ENCODE assay signal across 17 cellular contexts in genomic region chr2:209642146-209642815, GRCh38.
DNase-seq lines count a peak whose midpoint lies in the region; FAIRE-seq and TF ChIP-seq lines count a peak whose summit lies in the region.
"Had no signal": no experiment of that assay in that cellular context is flagged by ENCODE, and none has a peak within 500 bp of the region (broad histone marks: within the 10 kb centered on the region; RNA-seq: fewer than 3 reads in every experiment).

No MANE protein-coding gene starts in this region.

- H3K9me3 ChIP-seq in PC-9 (ENCODE audit: insufficient read depth, low read depth): no peaks in the 10 kb centered on the region
- no peaks in the 10 kb centered on the region for H3K9me3 ChIP-seq in MG63
- H3K9me3 ChIP-seq: BE2C, tibial artery had no signal

- H2AFZ ChIP-seq in PC-9: no peak overlapping the region

- peaks cover 15% of the 10 kb centered on the region for H3K4me1 Mint-ChIP-seq in mesothelial cell of epicardium
- H3K4me1 Mint-ChIP-seq in immature natural killer cell: no peaks in the 10 kb centered on the region
- H3K4me1 Mint-ChIP-seq: activated CD4-positive, alpha-beta T cell treated with anti-CD3 and anti-CD28 coated beads, Interleukin-2, amount 10 ng/mL, durations not matched to agents 7 days and 5 days; memory B cell; stimulated activated naive B cell treated with anti-CD40 and anti-IgM and Interleukin-4, amounts not matched to agents 10 μg/mL and 1 μg/mL and 100 μg/mL, for 72 hours had no signal

- H3K27me3 Mint-ChIP-seq in mesothelial cell of epicardium (ENCODE audit: low read depth): no peaks in the 10 kb centered on the region
- no peaks in the 10 kb centered on the region for H3K27me3 Mint-ChIP-seq in immature natural killer cell (ENCODE audit: low read depth in 3 of 3)
- H3K27me3 Mint-ChIP-seq: activated CD4-positive, alpha-beta T cell treated with anti-CD3 and anti-CD28 coated beads, Interleukin-2, amount 10 ng/mL, durations not matched to agents 7 days and 5 days; memory B cell; stimulated activated naive B cell treated with anti-CD40 and anti-IgM and Interleukin-4, amounts not matched to agents 10 μg/mL and 1 μg/mL and 100 μg/mL, for 72 hours had no signal

- no peaks in the 10 kb centered on the region for H3K9me2 ChIP-seq in PC-9 (ENCODE audit: insufficient read depth)

- H3K27ac Mint-ChIP-seq in mesothelial cell of epicardium (peak overlapping the region; percentile 43), immature natural killer cell (no peak overlapping the region)
- H3K27ac Mint-ChIP-seq: activated CD4-positive, alpha-beta T cell treated with anti-CD3 and anti-CD28 coated beads, Interleukin-2, amount 10 ng/mL, durations not matched to agents 7 days and 5 days; memory B cell; stimulated activated naive B cell treated with anti-CD40 and anti-IgM and Interleukin-4, amounts not matched to agents 10 μg/mL and 1 μg/mL and 100 μg/mL, for 72 hours had no signal

- H3K27me3 ChIP-seq in PC-9 (ENCODE audit: insufficient read depth, low read depth) (no peaks in the 10 kb centered on the region), bronchial epithelial cell (ENCODE audit: control insufficient read depth, insufficient read depth, low read length) (no peaks in the 10 kb centered on the region), MG63 (0 out of 2 replicates have a peak, but pooled peaks cover 2% of the 10 kb centered on the region)
- H3K27me3 ChIP-seq: BE2C, tibial artery had no signal

- H3K4me3 Mint-ChIP-seq in mesothelial cell of epicardium (no peak overlapping the region), immature natural killer cell (no peak overlapping the region)
- H3K4me3 Mint-ChIP-seq: activated CD4-positive, alpha-beta T cell treated with anti-CD3 and anti-CD28 coated beads, Interleukin-2, amount 10 ng/mL, durations not matched to agents 7 days and 5 days; memory B cell; stimulated activated naive B cell treated with anti-CD40 and anti-IgM and Interleukin-4, amounts not matched to agents 10 μg/mL and 1 μg/mL and 100 μg/mL, for 72 hours had no signal

- CTCF ChIA-PET in PC-9 (lab: Charles Lee): no interaction called here

- no peaks in the 10 kb centered on the region for H3K9me3 Mint-ChIP-seq in mesothelial cell of epicardium
- peaks cover 0 to 5% (median 4%) of the 10 kb centered on the region in 6 donors for H3K9me3 Mint-ChIP-seq in immature natural killer cell
- H3K9me3 Mint-ChIP-seq: activated CD4-positive, alpha-beta T cell treated with anti-CD3 and anti-CD28 coated beads, Interleukin-2, amount 10 ng/mL, durations not matched to agents 7 days and 5 days; memory B cell had no signal

- peaks cover 40% of the 10 kb centered on the region for H3K4me1 ChIP-seq in PC-9 (replicated peaks; ENCODE audit: insufficient read depth)

- intact Hi-C loops in PC-9 (cut with micrococcal nuclease; ENCODE audit: unreplicated experiment): loop anchor here (10.0 kb wide), 1 partner anchor 167 kb away; no protein-coding TSS in a partner anchor

- H3K36me3 Mint-ChIP-seq in mesothelial cell of epicardium: no peaks in the 10 kb centered on the region
- no peaks in the 10 kb centered on the region for H3K36me3 Mint-ChIP-seq in immature natural killer cell
- H3K36me3 Mint-ChIP-seq: memory B cell had no signal

- no peak for DNase-seq in H54 (ENCODE audit: insufficient read length, low spot score)
- peak in 1 of 2 experiments; percentile 57 for DNase-seq in PC-9
- peak; percentile 86 for DNase-seq in bronchial epithelial cell (ENCODE audit: low read depth)
- DNase-seq in mesothelial cell of epicardium (ENCODE audit: low spot score in 2 of 2, unreplicated experiment in 2 of 2): no peak
- DNase-seq in immature natural killer cell: no peak
- no peak for DNase-seq in MG63
- no peak for DNase-seq in Kasumi-1 (lab: John Stamatoyannopoulos, UW)
- no peak for DNase-seq in central memory CD4-positive, alpha-beta T cell
- DNase-seq: activated CD4-positive, alpha-beta T cell treated with anti-CD3 and anti-CD28 coated beads, Interleukin-2, amount 10 ng/mL, durations not matched to agents 7 days and 5 days; activated naive CD4-positive, alpha-beta T cell treated with Interleukin-2 at 50 U/mL for 16 hours; BE2C; cortex of kidney; GOT3; NCI-H446; stimulated activated naive B cell treated with anti-CD40 and anti-IgM and Interleukin-4, amounts not matched to agents 10 μg/mL and 1 μg/mL and 100 μg/mL, for 72 hours; tibial artery had no signal

- POLR2A ChIA-PET in PC-9 (lab: Charles Lee; ENCODE audit: unreplicated experiment): no interaction called here

- H3K36me3 ChIP-seq in PC-9 (ENCODE audit: low read depth) (no peaks in the 10 kb centered on the region), bronchial epithelial cell (ENCODE audit: control insufficient read depth, insufficient read depth, low read length) (no peaks in the 10 kb centered on the region), MG63 (no peaks in the 10 kb centered on the region)
- H3K36me3 ChIP-seq: tibial artery had no signal

- no peaks in the 10 kb centered on the region for H4K20me1 ChIP-seq in PC-9 (ENCODE audit: insufficient read depth)

- H3K79me2 ChIP-seq in PC-9 (ENCODE audit: low read depth): no peaks in the 10 kb centered on the region

- peak overlapping the region; percentile 41 for H3K27ac ChIP-seq in PC-9
- H3K27ac ChIP-seq: tibial artery had no signal

- peaks cover 9% of the 10 kb centered on the region; the same call in 1 of the 2 replicates for H3F3A ChIP-seq in PC-9 (ENCODE audit: insufficient read depth, low read depth)

- peak overlapping the region; percentile 27; the same call in 1 of the 2 replicates for H3K4me2 ChIP-seq in PC-9

- no TSS peak for BruUV-seq in PC-9 (replicated peaks; lab: Mats Ljungman, UMichigan)

- TF ChIP-seq CTCF in PC-9 (conservative IDR thresholded peaks at IDR 0.05): no peak
- no peak for TF ChIP-seq CTCF in bronchial epithelial cell (IDR thresholded peaks at IDR 0.05; ENCODE audit: insufficient read depth, low read length, severe bottlenecking)
- TF ChIP-seq CTCF in mesothelial cell of epicardium (IDR thresholded peaks at IDR 0.05; ENCODE audit: unreplicated experiment): no peak

- TF ChIP-seq POLR2A in H54 (IDR thresholded peaks at IDR 0.05; ENCODE audit: low read depth, low read length): no peak

- no peak overlapping the region for H3K4me3 ChIP-seq in PC-9
- no peak overlapping the region for H3K4me3 ChIP-seq in bronchial epithelial cell (ENCODE audit: low read depth, low read length)
- no peak overlapping the region for H3K4me3 ChIP-seq in MG63
- H3K4me3 ChIP-seq: tibial artery had no signal

- FAIRE-seq in H54 (lab: Jason Lieb, UNC): peak; percentile 20
- no peak for FAIRE-seq in bronchial epithelial cell (lab: Jason Lieb, UNC)
